10 cellular contexts compared by ENCODE assay signal in genomic region chr14:25006961-25007795, GRCh38. TPM values are rescaled to one million over a fixed set of nuclear protein-coding genes. Genes with fewer than 3 reads are reported as not detected.
DNase-seq lines count a peak whose midpoint lies in the region; ATAC-seq and TF ChIP-seq lines count a peak whose summit lies in the region.
"Had no signal": no experiment of that assay in that cellular context is flagged by ENCODE, and none has a peak within 500 bp of the region (broad histone marks: within the 10 kb centered on the region; RNA-seq: fewer than 3 reads in every experiment).

No MANE protein-coding gene starts in this region.

- peak overlapping the region in 1 of 2 experiments; percentile 31; a peak in 2 of 4 replicates for H4K8ac ChIP-seq in IMR-90 (ENCODE audit: low read depth in 2 of 2, low read length in 2 of 2)

- H3K9me1 ChIP-seq in IMR-90 (ENCODE audit: insufficient read depth, low read length) = peaks cover 5% of the 10 kb centered on the region; the same call in 1 of the 2 replicates

- H2AK9ac ChIP-seq in IMR-90 (replicated peaks; ENCODE audit: low read depth, low read length, poor library complexity) = no peak overlapping the region

- no peaks in the 10 kb centered on the region for H3K27me3 ChIP-seq in IMR-90 (ENCODE audit: control insufficient read depth, insufficient read depth, low read length)

- H3K9ac ChIP-seq in IMR-90 (ENCODE audit: low read depth, low read length) = no peak overlapping the region

- H3K9me3 ChIP-seq in IMR-90 (ENCODE audit: control insufficient read depth, insufficient read depth, low read length) = no peaks in the 10 kb centered on the region

- no peak overlapping the region for H2BK15ac ChIP-seq in IMR-90 (ENCODE audit: low read depth, low read length)

- peak overlapping the region; percentile 56; the same call in 1 of the 2 replicates for H4K91ac ChIP-seq in IMR-90 (ENCODE audit: insufficient read depth, low read depth, low read length)

- no peak overlapping the region for H3K4me3 ChIP-seq in IMR-90 (ENCODE audit: insufficient read depth, low read depth, low read length)

- no peak for TF ChIP-seq CTCF in IMR-90 (conservative IDR thresholded peaks at IDR 0.05; ENCODE audit: low read depth, low read length)

- H3K36me3 ChIP-seq in IMR-90 (ENCODE audit: control insufficient read depth, insufficient read depth, low read length) = no peaks in the 10 kb centered on the region

- peak overlapping the region; percentile 30 for H3K4ac ChIP-seq in IMR-90 (ENCODE audit: low read depth, low read length)

- H2AFZ ChIP-seq in IMR-90 (replicated peaks; ENCODE audit: low read length, poor library complexity) = no peak overlapping the region

- H2BK20ac ChIP-seq in IMR-90 (ENCODE audit: low read depth, low read length) = peak overlapping the region; percentile 80

- peak overlapping the region; percentile 16; the same call in 1 of the 2 replicates for H4K5ac ChIP-seq in IMR-90 (ENCODE audit: low read depth, low read length)

- in situ Hi-C loops in IMR-90 (cut with MboI; ENCODE audit: low sequenced_read_pairs) = no loop called here

- H3K4me1 ChIP-seq in IMR-90 (ENCODE audit: control insufficient read depth, insufficient read depth, low read length) = peaks cover 16% of the 10 kb centered on the region

- TF ChIP-seq RAD21 in IMR-90 (IDR thresholded peaks at IDR 0.05; ENCODE audit: low read length) = 0 out of 2 replicates have a peak, but pooled peaks have one; percentile 4

- no peak overlapping the region for H3K27ac ChIP-seq in IMR-90 (ENCODE audit: insufficient read depth, low read length)

- H2BK5ac ChIP-seq in IMR-90 (ENCODE audit: low read depth, low read length, poor library complexity, severe bottlenecking) = peak overlapping the region; percentile 76

- POLR2A ChIA-PET in IMR-90 (lab: Charles Lee; ENCODE audit: unreplicated experiment) = no interaction called here

- H2BK120ac ChIP-seq in IMR-90 (ENCODE audit: low read depth, low read length) = peak overlapping the region; percentile 71

- no CpG with 5 or more reads among the region's 9 CpGs for WGBS in IMR-90 (ENCODE audit: extremely low coverage in 2 of 2, insufficient read length in 1 of 2), 2 experiments

- peak overlapping the region; percentile 71 for H3K4me2 ChIP-seq in IMR-90 (ENCODE audit: low read depth, low read length)

- H4K20me1 ChIP-seq in IMR-90 (ENCODE audit: insufficient read depth, low read length) = no peaks in the 10 kb centered on the region

- H3K14ac ChIP-seq in IMR-90 (replicated peaks; ENCODE audit: low read depth, low read length) = no peak overlapping the region; the same call in 1 of the 2 replicates

- DNase-seq in EL (peak; percentile 97), IMR-90 (peak; percentile 95), dedifferentiated amniotic fluid mesenchymal stem cell (ENCODE audit: extremely low spot score) (peak; percentile 74), non-pigmented ciliary epithelial cell (ENCODE audit: low read depth) (peak; percentile 89), anterior cingulate cortex (lab: John Stamatoyannopoulos, UW) (no peak), NCI-H1048 (lab: John Stamatoyannopoulos, UW) (no peak), retina (no peak)
- no peak for DNase-seq in stimulated activated CD4-positive, alpha-beta T cell treated with anti-CD3 and anti-CD28 coated beads, Interleukin-12 subunit alpha, Interleukin-12 subunit beta, amount 100 ng/mL, for 4 hours
- DNase-seq: T-cell had no signal

- no peak overlapping the region for H3K23ac ChIP-seq in IMR-90 (ENCODE audit: low read depth, low read length)

- CTCF ChIA-PET in IMR-90 (lab: Yijun Ruan, JAX) = no interaction called here

- TF ChIP-seq POLR2A in IMR-90 (IDR thresholded peaks at IDR 0.05; ENCODE audit: low read depth, low read length) = no peak

- H2AK5ac ChIP-seq in IMR-90 (ENCODE audit: low read depth, low read length) = no peak overlapping the region; the same call in 1 of the 2 replicates

- no TSS peak for BruUV-seq in IMR-90 (replicated peaks; lab: Mats Ljungman, UMichigan)

- dilution Hi-C loops in IMR-90 (cut with HindIII; ENCODE audit: low sequenced_read_pairs, unreplicated experiment) = no loop called here

- no peak overlapping the region; the same call in 1 of the 2 replicates for H3K56ac ChIP-seq in IMR-90 (ENCODE audit: extremely low read depth, insufficient read depth, low read length)

- peak; percentile 82 for ATAC-seq in IMR-90 (ENCODE audit: low read depth)
- ATAC-seq: T-cell had no signal

- H3K18ac ChIP-seq in IMR-90 (ENCODE audit: low read depth, low read length) = peak overlapping the region; percentile 24; the same call in 1 of the 2 replicates

- intact Hi-C loops in IMR-90 (cut with micrococcal nuclease) = loop anchor here (1.0 to 5.0 kb wide), 2 partner anchors 25 to 90 kb away; no protein-coding TSS in a partner anchor

- H3K79me1 ChIP-seq in IMR-90 (ENCODE audit: low read depth in 1 of 2, low read length in 2 of 2) = peaks cover 0 to 8% of the 10 kb centered on the region in 2 experiments; a peak in 1 of 4 replicates

TF ChIP-seq in IMR-90, 13 proteins besides CTCF, POLR2A, EP300 and RAD21:
- no peak for TF ChIP-seq USF2 (IDR thresholded peaks at IDR 0.05; ENCODE audit: low read depth, low read length)
- no peak for TF ChIP-seq RCOR1 (IDR thresholded peaks at IDR 0.05; ENCODE audit: insufficient replicate concordance, low read length)
- TF ChIP-seq CHD1 (IDR thresholded peaks at IDR 0.05; ENCODE audit: low read depth, low read length) = no peak
- TF ChIP-seq ELK1 (IDR thresholded peaks at IDR 0.05; ENCODE audit: borderline replicate concordance, low read depth, low read length) = no peak
- peak; percentile 95 for TF ChIP-seq FOS (IDR thresholded peaks at IDR 0.05; ENCODE audit: low read depth, low read length)
- 0 out of 2 replicates have a peak, but pooled peaks have one; percentile 23 for TF ChIP-seq NFE2L2 (IDR thresholded peaks at IDR 0.05; ENCODE audit: low read depth, low read length)
- TF ChIP-seq RFX5 (IDR thresholded peaks at IDR 0.05; ENCODE audit: low read depth, low read length) = no peak
- TF ChIP-seq SMC3 (IDR thresholded peaks at IDR 0.05; ENCODE audit: low read depth, low read length) = no peak
- TF ChIP-seq MAFK (IDR thresholded peaks at IDR 0.05; ENCODE audit: low read depth, low read length) = peak; percentile 94
- TF ChIP-seq MAZ (IDR thresholded peaks at IDR 0.05; ENCODE audit: borderline replicate concordance, low read depth, low read length) = no peak
- peak; percentile 32; the same call in 1 of the 2 replicates for TF ChIP-seq CEBPB (IDR thresholded peaks at IDR 0.05; ENCODE audit: low read depth, low read length)
- TF ChIP-seq BHLHE40 (IDR thresholded peaks at IDR 0.05; ENCODE audit: low read depth, low read length) = peak; percentile 75
- peak; percentile 32; the same call in 1 of the 2 replicates for TF ChIP-seq MXI1 (IDR thresholded peaks at IDR 0.05; ENCODE audit: borderline replicate concordance, low read depth, low read length)

RNA-seq across cellular contexts. Expression of gene STXBP6, which starts 42.8 kb away (rescaled TPM):
- 14.3 and 15.6 TPM in 2 replicates for total RNA-seq in IMR-90 (2012; rRNA removed)
- 12.1 and 14.2 TPM in 2 replicates for polyA plus RNA-seq in IMR-90 (2012; rRNA removed)
- 4.6 and 6.2 TPM in 2 replicates for polyA plus RNA-seq in IMR-90 (2012; cell fraction: cytosol; rRNA removed)
- polyA plus RNA-seq in IMR-90 (2012; cell fraction: nucleus; rRNA removed; ENCODE audit: low replicate concordance) = 2.9 and 10.0 TPM in 2 replicates
- total RNA-seq: mononuclear cell had no signal

Comparison
In these comparisons a context has a peak if more than half of its experiments do, and no peak if none do; other contexts are left out.
1. DNase-seq: peak in EL (single experiment), IMR-90 (single experiment), dedifferentiated amniotic fluid mesenchymal stem cell (single experiment) and non-pigmented ciliary epithelial cell (single experiment); none in anterior cingulate cortex (0 of 58), NCI-H1048 (single experiment), retina (single experiment) and stimulated activated CD4-positive, alpha-beta T cell treated with anti-CD3 and anti-CD28 coated beads, Interleukin-12 subunit alpha, Interleukin-12 subunit beta, amount 100 ng/mL, for 4 hours (single experiment).